Comparison of ENCODE assay signal across 1 cellular context in genomic region chr14:100664841-100665425, GRCh38.
TF ChIP-seq lines count a peak whose summit lies in the region.

No MANE protein-coding gene starts in this region.

TF ChIP-seq in GM23338, 12 proteins besides CTCF, POLR2A, EP300 and RAD21 (continued from another document):
- no peak for TF ChIP-seq ZNF462 (CRISPR knock-in tag; IDR thresholded peaks at IDR 0.05)
- no peak for TF ChIP-seq STAT1 (IDR thresholded peaks at IDR 0.05; ENCODE audit: unreplicated experiment)
- TF ChIP-seq ZNF331 (CRISPR knock-in tag; IDR thresholded peaks at IDR 0.05; ENCODE audit: low read depth) = no peak
- TF ChIP-seq EZH2phosphoT487 (IDR thresholded peaks at IDR 0.05; ENCODE audit: unreplicated experiment) = no peak
- TF ChIP-seq ZNF114 (CRISPR knock-in tag; IDR thresholded peaks at IDR 0.05) = no peak
- no peak for TF ChIP-seq JUNB (IDR thresholded peaks at IDR 0.05; ENCODE audit: unreplicated experiment)
TF ChIP-seq in GM23338: peak in this region for 0.
